9 cellular contexts compared by ENCODE assay signal in the genomic region with DNA sequence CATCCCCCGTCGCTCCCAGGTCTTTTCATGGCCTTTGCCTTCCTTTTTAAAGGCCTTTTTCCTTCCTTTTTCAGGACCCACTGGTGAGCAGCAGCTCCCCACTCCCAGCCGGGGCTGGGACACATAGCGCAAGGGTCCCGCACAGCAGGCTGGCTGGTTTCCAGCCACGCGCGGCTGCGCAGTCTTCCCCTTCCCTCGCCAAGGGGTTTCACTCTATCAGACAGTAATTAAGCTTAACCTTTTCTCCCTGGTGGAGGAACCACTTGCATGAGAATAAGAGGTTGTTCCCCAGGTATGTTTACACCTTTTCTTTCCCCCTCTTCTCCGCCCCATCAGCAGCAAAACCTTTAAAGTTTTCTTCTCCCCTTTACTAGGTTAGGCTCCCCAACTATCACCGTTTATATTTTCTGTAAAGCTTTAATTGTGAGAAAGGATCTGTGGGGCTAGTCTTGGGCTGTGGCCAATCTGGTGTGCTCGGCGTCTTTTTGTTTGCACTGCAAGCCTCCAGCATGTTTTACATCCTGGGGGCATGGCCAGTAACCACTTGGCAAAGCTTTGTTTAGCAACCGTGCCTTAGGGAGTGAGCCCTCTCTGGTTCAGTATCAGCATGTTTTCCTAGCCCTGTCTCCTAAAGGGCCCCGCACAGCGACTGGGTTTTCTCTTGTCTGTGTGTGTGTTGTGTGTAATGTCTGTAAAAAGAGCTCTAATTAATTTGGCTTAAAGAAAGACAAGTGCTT.
DNase-seq lines count a peak whose midpoint lies in the region; ATAC-seq and TF ChIP-seq lines count a peak whose summit lies in the region.
"Had no signal": no experiment of that assay in that cellular context is flagged by ENCODE, and none has a peak within 500 bp of the region (broad histone marks: within the 10 kb centered on the region; RNA-seq: fewer than 3 reads in every experiment).

No MANE protein-coding gene starts in this region.

- H3K27me3 ChIP-seq in body of pancreas (no peaks in the 10 kb centered on the region), aorta (ENCODE audit: control insufficient read depth in 1 of 2, insufficient read depth in 2 of 2, low read length in 1 of 2) (no peaks in the 10 kb centered on the region)

- TF ChIP-seq CTCF in body of pancreas (IDR thresholded peaks at IDR 0.05), result no peak

- H3K4me1 ChIP-seq in body of pancreas, result peaks cover 6% of the 10 kb centered on the region
- H3K4me1 ChIP-seq in aorta (ENCODE audit: control insufficient read depth in 1 of 2, insufficient read depth in 2 of 2, low read length in 2 of 2), result peaks cover 0 to 2% of the 10 kb centered on the region in 2 donors

- no peaks in the 10 kb centered on the region for H3K36me3 ChIP-seq in body of pancreas (replicated peaks in 1 of 2; ENCODE audit: insufficient read depth in 1 of 2, low read depth in 2 of 2)
- no peaks in the 10 kb centered on the region for H3K36me3 ChIP-seq in aorta (ENCODE audit: control insufficient read depth in 1 of 2, insufficient read depth in 2 of 2, low read length in 1 of 2)

- H3K4me3 Mint-ChIP-seq in naive thymus-derived CD8-positive, alpha-beta T cell, result no peak overlapping the region

- POLR2A ChIA-PET in naive thymus-derived CD8-positive, alpha-beta T cell (lab: Charles Lee), result no interaction called here

- WGBS in body of pancreas, 2 donors, result 17 to 26% methylated on average over 17 of the region's 17 CpGs
- WGBS in aorta, 2 donors, result 8 to 9% methylated on average over 17 of the region's 17 CpGs

- ATAC-seq in Right ventricle myocardium inferior, result peak; percentile 77
- ATAC-seq in body of pancreas, result peak; percentile 33
- peak; percentile 87 for ATAC-seq in left lobe of liver
- ATAC-seq in aorta (ENCODE audit: low FRiP score), result peak; percentile 68
- no peak for ATAC-seq in naive thymus-derived CD8-positive, alpha-beta T cell

- H3K4me3 ChIP-seq in body of pancreas, result no peak overlapping the region
- H3K4me3 ChIP-seq in aorta (ENCODE audit: low read length in 2 of 2), result peak overlapping the region; percentile 43 to 54

- H3K36me3 Mint-ChIP-seq in naive thymus-derived CD8-positive, alpha-beta T cell, result no peaks in the 10 kb centered on the region

- no peak overlapping the region for H3K27ac Mint-ChIP-seq in naive thymus-derived CD8-positive, alpha-beta T cell

- peaks cover 0 to 8% (median 0%) of the 10 kb centered on the region in 4 donors for H3K4me1 Mint-ChIP-seq in naive thymus-derived CD8-positive, alpha-beta T cell

- H3K27ac ChIP-seq in body of pancreas (no peak overlapping the region), aorta (ENCODE audit: low read depth in 1 of 2, low read length in 2 of 2) (no peak overlapping the region)
- H3K27ac ChIP-seq: KMS-11 had no signal

- no peak for TF ChIP-seq POLR2A in body of pancreas (IDR thresholded peaks at IDR 0.05)

- no peaks in the 10 kb centered on the region for H3K9me3 Mint-ChIP-seq in naive thymus-derived CD8-positive, alpha-beta T cell

- intact Hi-C loops in Right ventricle myocardium inferior (cut with DNase I), result no loop called here
- intact Hi-C loops in cardiac septum (cut with DNase I), result no loop called here
- intact Hi-C loops in body of pancreas (cut with DNase I), result no loop called here
- intact Hi-C loops in aorta (cut with DNase I), result no loop called here

- DNase-seq in Right ventricle myocardium inferior (ENCODE audit: missing footprints) (peak; percentile 41), cardiac septum (ENCODE audit: low spot score) (no peak), body of pancreas (peak in 3 of 4 donors; percentile 17 to 41 (median 34)), left lobe of liver (ENCODE audit: low spot score) (peak; percentile 76), aorta (no peak), midbrain (lab: John Stamatoyannopoulos, UW) (no peak), mucosa of gallbladder (ENCODE audit: low spot score) (no peak)
- DNase-seq in naive thymus-derived CD8-positive, alpha-beta T cell, result no peak

- no peaks in the 10 kb centered on the region for H3K9me3 ChIP-seq in body of pancreas
- H3K9me3 ChIP-seq in aorta (ENCODE audit: control insufficient read depth, low read length), result no peaks in the 10 kb centered on the region

- H3K27me3 Mint-ChIP-seq in naive thymus-derived CD8-positive, alpha-beta T cell, result peaks cover 0 to 9% (median 3%) of the 10 kb centered on the region in 5 donors

Comparison
In these comparisons a context has a peak if more than half of its experiments do, and no peak if none do; other contexts are left out.
1. DNase-seq: peak in Right ventricle myocardium inferior (single experiment), body of pancreas (3 of 4) and left lobe of liver (single experiment); none in cardiac septum (single experiment), aorta (0 of 2), midbrain (single experiment), mucosa of gallbladder (single experiment) and naive thymus-derived CD8-positive, alpha-beta T cell (0 of 10).
2. ATAC-seq: peak in Right ventricle myocardium inferior (single experiment), body of pancreas (single experiment), left lobe of liver (single experiment) and aorta (single experiment); none in naive thymus-derived CD8-positive, alpha-beta T cell (0 of 2).
3. H3K4me3 ChIP-seq: peak in aorta (2 of 2); none in body of pancreas (0 of 2).